30 cellular contexts compared by ENCODE assay signal in genomic region chr4:87275311-87275710, GRCh38. TPM values are rescaled to one million over a fixed set of nuclear protein-coding genes. Genes with fewer than 3 reads are reported as not detected.
"Had no signal": no experiment of that assay in that cellular context is flagged by ENCODE, and none has a peak within 500 bp of the region (broad histone marks: within the 10 kb centered on the region; RNA-seq: fewer than 3 reads in every experiment).

No MANE protein-coding gene starts in this region.

- DNase-seq: activated B cell treated with CpG ODN at 0.5 μM for 24 hours; activated CD4-positive, alpha-beta T cell treated with anti-CD3 and anti-CD28 coated beads for 48 hours; activated CD4-positive, alpha-beta T cell treated with anti-CD3 and anti-CD28 coated beads, Interleukin-2, amount 50 U/mL, for 1 hour; activated CD4-positive, alpha-beta T cell treated with anti-CD3 and anti-CD28 coated beads, Interleukin-2, amount 50 U/mL, for 48 hours; activated CD8-positive, alpha-beta memory T cell treated with anti-CD3 and anti-CD28 coated beads for 24 hours; activated CD8-positive, alpha-beta T cell treated with anti-CD3 and anti-CD28 coated beads for 36 hours; activated effector memory CD4-positive, alpha-beta T cell treated with Interleukin-2 at 50 U/mL for 16 hours; activated gamma-delta T cell treated with Interleukin-2 at 50 U/mL for 16 hours; activated naive CD4-positive, alpha-beta T cell treated with anti-CD3 and anti-CD28 coated beads, Interleukin-2, amount 50 U/mL, for 16 hours; activated naive CD4-positive, alpha-beta T cell treated with Interleukin-2 at 50 U/mL for 16 hours; activated T-cell treated with anti-CD3 and anti-CD28 coated beads, Interleukin-2, amount 50 U/mL, for 4 hours; amniotic stem cell; anterior cingulate cortex; brain microvascular endothelial cell; dorsolateral prefrontal cortex; effector memory CD4-positive, alpha-beta T cell; endodermal cell; gastrocnemius medialis; glutamatergic neuron; heart left ventricle; T-helper 17 cell; T1000; WERI-Rb-1 had no signal

- H3K27me3 ChIP-seq: brain microvascular endothelial cell, dorsolateral prefrontal cortex, gastrocnemius medialis, heart left ventricle had no signal

- H3K36me3 ChIP-seq: brain microvascular endothelial cell, gastrocnemius medialis, heart left ventricle, WERI-Rb-1 had no signal

- H3K9me3 ChIP-seq: gastrocnemius medialis, heart left ventricle had no signal

- H3K4me1 ChIP-seq: gastrocnemius medialis, heart left ventricle had no signal

- H3K27ac ChIP-seq: brain microvascular endothelial cell, coronary artery, dorsolateral prefrontal cortex, gastrocnemius medialis, heart left ventricle, WERI-Rb-1 had no signal

- FAIRE-seq: astrocyte, bronchial epithelial cell had no signal

- H3K4me3 ChIP-seq: coronary artery, dorsolateral prefrontal cortex, gastrocnemius medialis, heart left ventricle had no signal

- ATAC-seq: activated CD4-positive, CD25-positive, alpha-beta regulatory T cell treated with anti-CD3 and anti-CD28 coated beads, Interleukin-2, amount 50 U/mL, for 24 hours; activated CD8-positive, alpha-beta T cell treated with anti-CD3 and anti-CD28 coated beads for 36 hours; activated T-cell treated with anti-CD3 and anti-CD28 coated beads, Interleukin-2, amount 50 U/mL, for 4 hours; activated T-helper 17 cell treated with anti-CD3 and anti-CD28 coated beads, Interleukin-2, amount 50 U/mL, for 72 hours; esophagus mucosa; gastrocnemius medialis; heart left ventricle; T-helper 17 cell had no signal

RNA-seq across cellular contexts. Expression of gene HSD17B13, which starts 47.4 kb away (rescaled TPM):
- total RNA-seq: activated T-cell treated with anti-CD3 and anti-CD28 coated beads, Interleukin-2, amount 50 U/mL, for 4 hours; bronchial epithelial cell; epithelial cell of proximal tubule; esophagus mucosa had no signal
